24 cellular contexts compared by ENCODE assay signal in genomic region chr22:48708558-48709245, GRCh38.
"Had no signal": no experiment of that assay in that cellular context is flagged by ENCODE, and none has a peak within 500 bp of the region (broad histone marks: within the 10 kb centered on the region; RNA-seq: fewer than 3 reads in every experiment).

No MANE protein-coding gene starts in this region.

- FAIRE-seq: endothelial cell of umbilical vein had no signal

- H3K4me1 ChIP-seq: upper lobe of left lung had no signal

- H3K4me3 Mint-ChIP-seq: activated naive CD8-positive, alpha-beta T cell treated with anti-CD3 and anti-CD28 coated beads, Interleukin-2, amount 50 U/mL, for 24 hours; memory B cell; T-helper 17 cell had no signal

- H3K36me3 ChIP-seq: cardiac muscle cell, upper lobe of left lung had no signal

- H3K27me3 ChIP-seq: body of pancreas, cardiac muscle cell, upper lobe of left lung had no signal

- ATAC-seq: activated naive CD8-positive, alpha-beta T cell treated with anti-CD3 and anti-CD28 coated beads, Interleukin-2, amount 50 U/mL, for 24 hours; body of pancreas; esophagus mucosa; stimulated activated naive CD8-positive, alpha-beta T cell treated with anti-CD3 and anti-CD28 coated beads, Interleukin-15, Interleukin-2, amounts not matched to agents 100 U/mL and 50 U/mL, for 24 hours; T-helper 17 cell had no signal

- H3K9me3 ChIP-seq: body of pancreas, upper lobe of left lung had no signal

- H3K27me3 Mint-ChIP-seq: activated naive CD8-positive, alpha-beta T cell treated with anti-CD3 and anti-CD28 coated beads, Interleukin-2, amount 50 U/mL, for 24 hours; memory B cell; progenitor cell of endocrine pancreas; T-helper 17 cell had no signal

- H3K4me1 Mint-ChIP-seq: activated naive CD8-positive, alpha-beta T cell treated with anti-CD3 and anti-CD28 coated beads, Interleukin-2, amount 50 U/mL, for 24 hours; memory B cell; T-helper 17 cell had no signal

- H3K9me3 Mint-ChIP-seq: activated naive CD8-positive, alpha-beta T cell treated with anti-CD3 and anti-CD28 coated beads, Interleukin-2, amount 50 U/mL, for 24 hours; memory B cell had no signal

- H3K4me3 ChIP-seq: body of pancreas, cardiac muscle cell, SK-N-MC, upper lobe of left lung had no signal

- H3K27ac ChIP-seq: body of pancreas, cardiac muscle cell, SK-N-MC, upper lobe of left lung had no signal

- H3K36me3 Mint-ChIP-seq: memory B cell had no signal

- DNase-seq: activated CD4-positive, alpha-beta T cell treated with anti-CD3 and anti-CD28 coated beads for 4 hours; activated CD4-positive, alpha-beta T cell treated with anti-CD3 and anti-CD28 coated beads, Interleukin-2, amount 50 U/mL, for 48 hours; activated CD4-positive, CD25-positive, alpha-beta regulatory T cell; activated naive CD4-positive, alpha-beta T cell; activated naive CD8-positive, alpha-beta T cell treated with anti-CD3 and anti-CD28 coated beads, Interleukin-2, amount 50 U/mL, for 24 hours; activated T-cell treated with anti-CD3 and anti-CD28 coated beads for 4 hours; body of pancreas; dermis blood vessel endothelial cell; effector memory CD4-positive, alpha-beta T cell; foreskin melanocyte; glutamatergic neuron; hippocampal formation; retina; stimulated activated CD4-positive, alpha-beta T cell treated with anti-CD3 and anti-CD28 coated beads, Interleukin-4, amount 100 ng/mL, for 24 hours; stimulated activated naive CD8-positive, alpha-beta T cell treated with anti-CD3 and anti-CD28 coated beads, Interleukin-15, Interleukin-2, amounts not matched to agents 100 U/mL and 50 U/mL, for 24 hours; SW 1271; T-helper 17 cell had no signal

- H3K27ac Mint-ChIP-seq: activated naive CD8-positive, alpha-beta T cell treated with anti-CD3 and anti-CD28 coated beads, Interleukin-2, amount 50 U/mL, for 24 hours; memory B cell; progenitor cell of endocrine pancreas; T-helper 17 cell had no signal
